9 cellular contexts compared by ENCODE assay signal in genomic region chr11:22130462-22131053, GRCh38.
DNase-seq lines count a peak whose midpoint lies in the region; ATAC-seq and TF ChIP-seq lines count a peak whose summit lies in the region.
"Had no signal": no experiment of that assay in that cellular context is flagged by ENCODE, and none has a peak within 500 bp of the region (broad histone marks: within the 10 kb centered on the region; RNA-seq: fewer than 3 reads in every experiment).

No MANE protein-coding gene starts in this region.

- no peaks in the 10 kb centered on the region for H3K9me3 ChIP-seq in CD8-positive, alpha-beta memory T cell (ENCODE audit: low read length)

- POLR2A ChIA-PET in CD8-positive, alpha-beta memory T cell (lab: Charles Lee): no interaction called here

- H3K27me3 Mint-ChIP-seq in nephron progenitor cell (ENCODE audit: low read depth, poor library complexity): peaks cover 2% of the 10 kb centered on the region
- H3K27me3 Mint-ChIP-seq in activated T-helper 1 cell treated with anti-CD3 and anti-CD28 coated beads, Interleukin-12 subunit alpha, Interleukin-12 subunit beta, Interleukin-2, Interleukin-4 antibody, amounts not matched to agents 30 ng/mL and 10 ng/mL and 1 ng/mL, durations not matched to agents 14 hours and 24 hours and 36 hours (ENCODE audit: insufficient read depth): no peaks in the 10 kb centered on the region
- H3K27me3 Mint-ChIP-seq in CD8-positive, alpha-beta memory T cell: no peaks in the 10 kb centered on the region
- H3K27me3 Mint-ChIP-seq in activated T-cell treated with anti-CD3 and anti-CD28 coated beads, Interleukin-2, amount 50 U/mL, for 72 hours (ENCODE audit: low read depth): no peaks in the 10 kb centered on the region

- intact Hi-C loops in activated T-helper 1 cell treated with anti-CD3 and anti-CD28 coated beads, Interleukin-12 subunit alpha, Interleukin-12 subunit beta, Interleukin-2, Interleukin-4 antibody, amounts not matched to agents 30 ng/mL and 10 ng/mL and 1 ng/mL, durations not matched to agents 14 hours and 24 hours and 36 hours (cut with micrococcal nuclease): no loop called here

- TF ChIP-seq CTCF in LNCAP (IDR thresholded peaks at IDR 0.05) (peak; percentile 40), nephron progenitor cell (IDR thresholded peaks at IDR 0.05) (peak; percentile 47)

- CTCF ChIA-PET in CD8-positive, alpha-beta memory T cell (lab: Charles Lee): interaction anchor here (1.7 kb wide), 1 partner anchor 11 kb away, joined by 3 read pairs; no protein-coding TSS in a partner anchor

- peak; percentile 5 for DNase-seq in SW480 (ENCODE audit: low spot score)
- DNase-seq in nephron progenitor cell: no peak
- DNase-seq in activated T-helper 1 cell treated with anti-CD3 and anti-CD28 coated beads, Interleukin-12 subunit alpha, Interleukin-12 subunit beta, Interleukin-2, Interleukin-4 antibody, amounts not matched to agents 30 ng/mL and 10 ng/mL and 1 ng/mL, durations not matched to agents 14 hours and 24 hours and 36 hours (ENCODE audit: low spot score): no peak
- no peak for DNase-seq in CD8-positive, alpha-beta memory T cell
- DNase-seq in activated T-cell treated with anti-CD3 and anti-CD28 coated beads, Interleukin-2, amount 50 U/mL, for 72 hours: no peak
- DNase-seq: stimulated activated CD4-positive, alpha-beta T cell treated with anti-CD3 and anti-CD28 coated beads, Interleukin-1b, Interleukin-23, amount 100 ng/mL, for 48 hours had no signal

- H3K4me3 Mint-ChIP-seq in nephron progenitor cell: no peak overlapping the region
- H3K4me3 Mint-ChIP-seq in activated T-helper 1 cell treated with anti-CD3 and anti-CD28 coated beads, Interleukin-12 subunit alpha, Interleukin-12 subunit beta, Interleukin-2, Interleukin-4 antibody, amounts not matched to agents 30 ng/mL and 10 ng/mL and 1 ng/mL, durations not matched to agents 14 hours and 24 hours and 36 hours: no peak overlapping the region
- H3K4me3 Mint-ChIP-seq in CD8-positive, alpha-beta memory T cell: no peak overlapping the region
- no peak overlapping the region for H3K4me3 Mint-ChIP-seq in activated T-cell treated with anti-CD3 and anti-CD28 coated beads, Interleukin-2, amount 50 U/mL, for 72 hours

- no peak overlapping the region for H3K4me3 ChIP-seq in CD8-positive, alpha-beta memory T cell (ENCODE audit: low read length)

- H3K9me3 Mint-ChIP-seq in nephron progenitor cell: peaks cover 30% of the 10 kb centered on the region
- H3K9me3 Mint-ChIP-seq in activated T-helper 1 cell treated with anti-CD3 and anti-CD28 coated beads, Interleukin-12 subunit alpha, Interleukin-12 subunit beta, Interleukin-2, Interleukin-4 antibody, amounts not matched to agents 30 ng/mL and 10 ng/mL and 1 ng/mL, durations not matched to agents 14 hours and 24 hours and 36 hours: peaks cover 4% of the 10 kb centered on the region
- H3K9me3 Mint-ChIP-seq in CD8-positive, alpha-beta memory T cell: peaks cover 21 to 33% (median 29%) of the 10 kb centered on the region in 5 donors
- peaks cover 6 to 18% of the 10 kb centered on the region in 2 donors for H3K9me3 Mint-ChIP-seq in activated T-cell treated with anti-CD3 and anti-CD28 coated beads, Interleukin-2, amount 50 U/mL, for 72 hours

- no peaks in the 10 kb centered on the region for H3K36me3 Mint-ChIP-seq in nephron progenitor cell (ENCODE audit: low read depth)
- H3K36me3 Mint-ChIP-seq in activated T-helper 1 cell treated with anti-CD3 and anti-CD28 coated beads, Interleukin-12 subunit alpha, Interleukin-12 subunit beta, Interleukin-2, Interleukin-4 antibody, amounts not matched to agents 30 ng/mL and 10 ng/mL and 1 ng/mL, durations not matched to agents 14 hours and 24 hours and 36 hours (ENCODE audit: low read depth): no peaks in the 10 kb centered on the region
- H3K36me3 Mint-ChIP-seq in CD8-positive, alpha-beta memory T cell: no peaks in the 10 kb centered on the region
- H3K36me3 Mint-ChIP-seq in activated T-cell treated with anti-CD3 and anti-CD28 coated beads, Interleukin-2, amount 50 U/mL, for 72 hours (ENCODE audit: insufficient read depth in 2 of 2): peaks cover 3 to 4% of the 10 kb centered on the region in 2 donors

- ATAC-seq in GM18517 (IDR thresholded peaks at IDR 0.05; ENCODE audit: unreplicated experiment) (peak; percentile 62), GM19463 (IDR thresholded peaks at IDR 0.05; ENCODE audit: unreplicated experiment) (no peak)
- ATAC-seq in activated T-cell treated with anti-CD3 and anti-CD28 coated beads, Interleukin-2, amount 50 U/mL, for 72 hours (replicated peaks in 1 of 2): no peak

- no peaks in the 10 kb centered on the region for H3K4me1 ChIP-seq in CD8-positive, alpha-beta memory T cell (ENCODE audit: insufficient read depth, low read length)

- H3K27ac Mint-ChIP-seq in nephron progenitor cell: no peak overlapping the region
- H3K27ac Mint-ChIP-seq in activated T-helper 1 cell treated with anti-CD3 and anti-CD28 coated beads, Interleukin-12 subunit alpha, Interleukin-12 subunit beta, Interleukin-2, Interleukin-4 antibody, amounts not matched to agents 30 ng/mL and 10 ng/mL and 1 ng/mL, durations not matched to agents 14 hours and 24 hours and 36 hours: no peak overlapping the region
- no peak overlapping the region for H3K27ac Mint-ChIP-seq in CD8-positive, alpha-beta memory T cell
- H3K27ac Mint-ChIP-seq in activated T-cell treated with anti-CD3 and anti-CD28 coated beads, Interleukin-2, amount 50 U/mL, for 72 hours: no peak overlapping the region

- no peak overlapping the region for H3K27ac ChIP-seq in CD8-positive, alpha-beta memory T cell (ENCODE audit: low read depth, low read length)

- no peaks in the 10 kb centered on the region for H3K4me1 Mint-ChIP-seq in nephron progenitor cell
- no peaks in the 10 kb centered on the region for H3K4me1 Mint-ChIP-seq in activated T-helper 1 cell treated with anti-CD3 and anti-CD28 coated beads, Interleukin-12 subunit alpha, Interleukin-12 subunit beta, Interleukin-2, Interleukin-4 antibody, amounts not matched to agents 30 ng/mL and 10 ng/mL and 1 ng/mL, durations not matched to agents 14 hours and 24 hours and 36 hours (ENCODE audit: low read depth)
- no peaks in the 10 kb centered on the region for H3K4me1 Mint-ChIP-seq in CD8-positive, alpha-beta memory T cell
- H3K4me1 Mint-ChIP-seq in activated T-cell treated with anti-CD3 and anti-CD28 coated beads, Interleukin-2, amount 50 U/mL, for 72 hours (ENCODE audit: low read depth): no peaks in the 10 kb centered on the region

- H3K36me3 ChIP-seq in CD8-positive, alpha-beta memory T cell (ENCODE audit: insufficient read depth, low read length): no peaks in the 10 kb centered on the region

- H3K27me3 ChIP-seq in CD8-positive, alpha-beta memory T cell (ENCODE audit: insufficient read depth, low read length, poor library complexity, severe bottlenecking): no peaks in the 10 kb centered on the region
